10 cellular contexts compared by ENCODE assay signal in the genomic region with DNA sequence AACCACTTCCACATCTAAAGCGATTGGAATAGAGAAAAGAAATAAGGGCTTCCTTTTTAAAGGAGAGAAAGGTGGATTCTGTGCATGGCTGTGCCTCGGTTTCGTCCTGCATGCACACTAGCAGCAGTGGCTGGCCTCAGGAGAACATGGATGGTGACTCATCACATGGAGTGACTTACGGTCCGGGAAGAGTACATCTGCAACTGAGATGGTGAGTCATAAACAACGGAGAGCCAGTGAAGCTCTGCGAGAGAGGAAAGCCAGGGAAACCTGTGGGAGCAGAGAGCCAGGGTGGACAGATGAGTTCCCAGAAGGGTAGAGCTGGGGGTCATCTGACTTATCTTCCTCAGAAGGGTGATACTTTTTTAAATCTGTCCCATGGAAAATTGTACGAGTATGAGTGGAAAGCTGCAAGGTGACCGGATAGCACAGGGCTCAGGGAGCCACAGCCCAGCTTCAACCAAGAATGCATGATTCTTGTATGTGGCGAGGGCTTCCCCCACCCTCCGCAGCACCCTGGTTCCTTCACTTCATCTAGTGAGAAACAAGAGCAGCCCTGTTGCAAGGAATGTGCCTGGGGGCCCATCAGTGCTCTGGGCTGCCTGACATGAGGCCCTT.
DNase-seq lines count a peak whose midpoint lies in the region; ATAC-seq, FAIRE-seq and TF ChIP-seq lines count a peak whose summit lies in the region.
"Had no signal": no experiment of that assay in that cellular context is flagged by ENCODE, and none has a peak within 500 bp of the region (broad histone marks: within the 10 kb centered on the region; RNA-seq: fewer than 3 reads in every experiment).

No MANE protein-coding gene starts in this region.

- no peaks in the 10 kb centered on the region for H4K20me1 ChIP-seq in BLaER1
- no peaks in the 10 kb centered on the region for H4K20me1 ChIP-seq in osteoblast (ENCODE audit: insufficient read depth, low read length)

- H3K4me1 ChIP-seq in BLaER1 (peaks cover 53% of the 10 kb centered on the region), osteoblast (ENCODE audit: insufficient read depth, low read length) (peaks cover 31% of the 10 kb centered on the region)

- peaks cover 45% of the 10 kb centered on the region for H3K9me3 ChIP-seq in BLaER1
- H3K9me3 ChIP-seq in osteoblast (ENCODE audit: low read depth, low read length): no peaks in the 10 kb centered on the region

- FAIRE-seq in GM12891 (lab: Jason Lieb, UNC): no peak

- peaks cover 3% of the 10 kb centered on the region for H3K27me3 Mint-ChIP-seq in progenitor cell of endocrine pancreas
- H3K27me3 Mint-ChIP-seq: activated CD4-positive, alpha-beta T cell treated with anti-CD3 and anti-CD28 coated beads for 36 hours had no signal

- no peak overlapping the region for H2AFZ ChIP-seq in osteoblast (ENCODE audit: low read length)

- H3K4me3 Mint-ChIP-seq in progenitor cell of endocrine pancreas (ENCODE audit: low read depth): no peak overlapping the region
- H3K4me3 Mint-ChIP-seq: activated CD4-positive, alpha-beta T cell treated with anti-CD3 and anti-CD28 coated beads for 36 hours had no signal

- TF ChIP-seq POLR2A in GM12891 (IDR thresholded peaks at IDR 0.05; ENCODE audit: low read depth, low read length): no peak

- no peak for ATAC-seq in HG03521 (IDR thresholded peaks at IDR 0.05; ENCODE audit: unreplicated experiment)
- ATAC-seq: activated CD4-positive, alpha-beta T cell treated with anti-CD3 and anti-CD28 coated beads for 36 hours had no signal

- no peak overlapping the region for H3K9ac ChIP-seq in BLaER1

- H3K36me3 ChIP-seq in BLaER1: peaks cover 5% of the 10 kb centered on the region; the same call in 1 of the 2 replicates
- H3K36me3 ChIP-seq in osteoblast (ENCODE audit: insufficient read depth, low read length): no peaks in the 10 kb centered on the region

- H3K36me3 Mint-ChIP-seq in progenitor cell of endocrine pancreas (ENCODE audit: insufficient read depth): no peaks in the 10 kb centered on the region

- H3K4me2 ChIP-seq in BLaER1 (no peak overlapping the region), osteoblast (ENCODE audit: insufficient read depth, low read length) (peak overlapping the region; percentile 25)

- H3K27ac Mint-ChIP-seq in progenitor cell of endocrine pancreas: no peak overlapping the region
- H3K27ac Mint-ChIP-seq: activated CD4-positive, alpha-beta T cell treated with anti-CD3 and anti-CD28 coated beads for 36 hours had no signal

- H3K9me3 Mint-ChIP-seq in progenitor cell of endocrine pancreas (ENCODE audit: low read depth): no peaks in the 10 kb centered on the region

- H3K27ac ChIP-seq in BLaER1 (no peak overlapping the region), osteoblast (ENCODE audit: low read depth, low read length) (peak overlapping the region; percentile 93)
- H3K27ac ChIP-seq: HL-60 had no signal

- DNase-seq in fibroblast of gingiva (ENCODE audit: low read depth) (peak; percentile 94), osteoblast (ENCODE audit: insufficient read length, low spot score, missing footprints) (peak; percentile 94), GM12891 (ENCODE audit: insufficient read length, low spot score) (no peak), progenitor cell of endocrine pancreas (ENCODE audit: low spot score, unreplicated experiment) (no peak)
- DNase-seq in stimulated activated CD8-positive, alpha-beta memory T cell treated with anti-CD3 and anti-CD28 coated beads, Interleukin-4, amount 100 ng/mL, for 48 hours: no peak
- DNase-seq: activated CD4-positive, alpha-beta T cell treated with anti-CD3 and anti-CD28 coated beads for 36 hours had no signal

- no peaks in the 10 kb centered on the region for H3K79me2 ChIP-seq in osteoblast (ENCODE audit: insufficient read depth, low read length)

- H3K4me1 Mint-ChIP-seq in progenitor cell of endocrine pancreas (ENCODE audit: low read depth): peaks cover 5% of the 10 kb centered on the region
- H3K4me1 Mint-ChIP-seq: activated CD4-positive, alpha-beta T cell treated with anti-CD3 and anti-CD28 coated beads for 36 hours had no signal

- H3K4me3 ChIP-seq in BLaER1: peak overlapping the region; percentile 29; the same call in 1 of the 2 replicates
- H3K4me3 ChIP-seq in osteoblast (ENCODE audit: insufficient read depth, low read length): no peak overlapping the region

- no peaks in the 10 kb centered on the region for H3K27me3 ChIP-seq in BLaER1
- H3K27me3 ChIP-seq in osteoblast (ENCODE audit: insufficient read depth, low read length): no peaks in the 10 kb centered on the region

- TF ChIP-seq CTCF in osteoblast (IDR thresholded peaks at IDR 0.05; ENCODE audit: extremely low read depth, low read depth, low read length) (no peak), progenitor cell of endocrine pancreas (IDR thresholded peaks at IDR 0.05; ENCODE audit: unreplicated experiment) (no peak)

TF ChIP-seq in PFSK-1, 5 proteins besides CTCF, POLR2A, EP300 and RAD21:
- TF ChIP-seq, protein P1, sequence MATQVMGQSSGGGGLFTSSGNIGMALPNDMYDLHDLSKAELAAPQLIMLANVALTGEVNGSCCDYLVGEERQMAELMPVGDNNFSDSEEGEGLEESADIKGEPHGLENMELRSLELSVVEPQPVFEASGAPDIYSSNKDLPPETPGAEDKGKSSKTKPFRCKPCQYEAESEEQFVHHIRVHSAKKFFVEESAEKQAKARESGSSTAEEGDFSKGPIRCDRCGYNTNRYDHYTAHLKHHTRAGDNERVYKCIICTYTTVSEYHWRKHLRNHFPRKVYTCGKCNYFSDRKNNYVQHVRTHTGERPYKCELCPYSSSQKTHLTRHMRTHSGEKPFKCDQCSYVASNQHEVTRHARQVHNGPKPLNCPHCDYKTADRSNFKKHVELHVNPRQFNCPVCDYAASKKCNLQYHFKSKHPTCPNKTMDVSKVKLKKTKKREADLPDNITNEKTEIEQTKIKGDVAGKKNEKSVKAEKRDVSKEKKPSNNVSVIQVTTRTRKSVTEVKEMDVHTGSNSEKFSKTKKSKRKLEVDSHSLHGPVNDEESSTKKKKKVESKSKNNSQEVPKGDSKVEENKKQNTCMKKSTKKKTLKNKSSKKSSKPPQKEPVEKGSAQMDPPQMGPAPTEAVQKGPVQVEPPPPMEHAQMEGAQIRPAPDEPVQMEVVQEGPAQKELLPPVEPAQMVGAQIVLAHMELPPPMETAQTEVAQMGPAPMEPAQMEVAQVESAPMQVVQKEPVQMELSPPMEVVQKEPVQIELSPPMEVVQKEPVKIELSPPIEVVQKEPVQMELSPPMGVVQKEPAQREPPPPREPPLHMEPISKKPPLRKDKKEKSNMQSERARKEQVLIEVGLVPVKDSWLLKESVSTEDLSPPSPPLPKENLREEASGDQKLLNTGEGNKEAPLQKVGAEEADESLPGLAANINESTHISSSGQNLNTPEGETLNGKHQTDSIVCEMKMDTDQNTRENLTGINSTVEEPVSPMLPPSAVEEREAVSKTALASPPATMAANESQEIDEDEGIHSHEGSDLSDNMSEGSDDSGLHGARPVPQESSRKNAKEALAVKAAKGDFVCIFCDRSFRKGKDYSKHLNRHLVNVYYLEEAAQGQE (IDR thresholded peaks at IDR 0.05; ENCODE audit: insufficient read depth in 1 of 2, low read depth in 2 of 2, low read length in 2 of 2): peak in 1 of 2 experiments; percentile 41; a peak in 1 of 4 replicates
- TF ChIP-seq POLR2AphosphoS5 (IDR thresholded peaks at IDR 0.05; ENCODE audit: low read depth, low read length) (no peak), FOXP2 (optimal IDR thresholded peaks at IDR 0.05; ENCODE audit: borderline replicate concordance, extremely low read depth, extremely low read length, insufficient read depth) (peak; percentile 75), TAF1 (IDR thresholded peaks at IDR 0.05; ENCODE audit: borderline replicate concordance, insufficient read depth, low read length) (peak; percentile 41; the same call in 1 of the 2 replicates), SIN3A (IDR thresholded peaks at IDR 0.05; ENCODE audit: borderline replicate concordance, insufficient read depth, low read length) (peak; percentile 68; the same call in 1 of the 2 replicates)

TF ChIP-seq in GM12891, 5 proteins besides CTCF, POLR2A, EP300 and RAD21:
- no peak for TF ChIP-seq TAF1 (IDR thresholded peaks at IDR 0.05; ENCODE audit: low read depth, low read length)
- no peak for TF ChIP-seq SPI1 (IDR thresholded peaks at IDR 0.05; ENCODE audit: low read depth, low read length)

Comparison
In these comparisons a context has a peak if more than half of its experiments do, and no peak if none do; other contexts are left out.
1. DNase-seq: peak in fibroblast of gingiva (single experiment) and osteoblast (single experiment); none in GM12891 (single experiment), progenitor cell of endocrine pancreas (single experiment) and stimulated activated CD8-positive, alpha-beta memory T cell treated with anti-CD3 and anti-CD28 coated beads, Interleukin-4, amount 100 ng/mL, for 48 hours (single experiment).